Comparison of ENCODE assay signal across 1 cellular context in genomic region chr6:169800668-169801395, GRCh38.
TF ChIP-seq lines count a peak whose summit lies in the region.

No MANE protein-coding gene starts in this region.

TF ChIP-seq in HepG2, 621 proteins besides CTCF, POLR2A, EP300 and RAD21 (continued from another document and continues in another):
- TF ChIP-seq DMTF1 (CRISPR knock-in tag; IDR thresholded peaks at IDR 0.05) (no peak), KMT2B (CRISPR knock-in tag; IDR thresholded peaks at IDR 0.05) (peak; percentile 66; the same call in 1 of the 2 replicates), MED1 (CRISPR knock-in tag; IDR thresholded peaks at IDR 0.05) (peak; percentile 78), SOX6 (IDR thresholded peaks at IDR 0.05) (no peak), SOX6 (CRISPR knock-in tag; IDR thresholded peaks at IDR 0.05) (peak; percentile 91), SMYD3 (CRISPR knock-in tag; IDR thresholded peaks at IDR 0.05) (no peak), NONO (IDR thresholded peaks at IDR 0.05) (no peak), NONO (CRISPR knock-in tag; conservative IDR thresholded peaks at IDR 0.05) (peak; percentile 84), EEA1 (CRISPR knock-in tag; IDR thresholded peaks at IDR 0.05; ENCODE audit: borderline replicate concordance) (peak; percentile 53; the same call in 1 of the 2 replicates), ZNF768 (CRISPR knock-in tag; IDR thresholded peaks at IDR 0.05) (peak; percentile 60), ADNP (CRISPR knock-in tag; IDR thresholded peaks at IDR 0.05) (0 out of 2 replicates have a peak, but pooled peaks have one; percentile 19), PBX2 (CRISPR knock-in tag; IDR thresholded peaks at IDR 0.05) (no peak), ZNF598 (CRISPR knock-in tag; IDR thresholded peaks at IDR 0.05; ENCODE audit: borderline replicate concordance) (peak; percentile 36; the same call in 1 of the 2 replicates), HMGA1 (CRISPR knock-in tag; conservative IDR thresholded peaks at IDR 0.05) (no peak), TP53 (CRISPR knock-in tag; conservative IDR thresholded peaks at IDR 0.05) (0 out of 2 replicates have a peak, but pooled peaks have one; percentile 28), MEIS1 (CRISPR knock-in tag; IDR thresholded peaks at IDR 0.05; ENCODE audit: borderline replicate concordance) (peak; percentile 64), SIX1 (CRISPR knock-in tag; IDR thresholded peaks at IDR 0.05; ENCODE audit: borderline replicate concordance) (peak; percentile 92), YEATS4 (CRISPR knock-in tag; IDR thresholded peaks at IDR 0.05; ENCODE audit: borderline replicate concordance) (no peak; the same call in 1 of the 2 replicates), ZNF737 (CRISPR knock-in tag; IDR thresholded peaks at IDR 0.05; ENCODE audit: borderline replicate concordance) (peak; percentile 26; the same call in 1 of the 2 replicates), MTERF4 (CRISPR knock-in tag; IDR thresholded peaks at IDR 0.05) (peak; percentile 91; the same call in 1 of the 2 replicates), CENPBD1 (CRISPR knock-in tag; IDR thresholded peaks at IDR 0.05; ENCODE audit: borderline replicate concordance, low read depth) (no peak), LCORL (IDR thresholded peaks at IDR 0.05) (peak; percentile 72; the same call in 1 of the 2 replicates), LCORL (CRISPR knock-in tag; IDR thresholded peaks at IDR 0.05) (peak; percentile 33), SRSF4 (IDR thresholded peaks at IDR 0.05; ENCODE audit: low read depth, low read length, poor library complexity, severe bottlenecking) (no peak), ATF7 (IDR thresholded peaks at IDR 0.05) (no peak), ATF7 (CRISPR knock-in tag; IDR thresholded peaks at IDR 0.05) (peak; percentile 76; the same call in 1 of the 2 replicates), ZNF616 (CRISPR knock-in tag; IDR thresholded peaks at IDR 0.05; ENCODE audit: low read depth) (0 out of 2 replicates have a peak, but pooled peaks have one; percentile 24), ZNF12 (CRISPR knock-in tag; IDR thresholded peaks at IDR 0.05) (peak; percentile 73), FOXA1 (IDR thresholded peaks at IDR 0.05) (peak; percentile 53), FOXA1 (CRISPR knock-in tag; IDR thresholded peaks at IDR 0.05) (peak; percentile 96), ZFX (CRISPR knock-in tag; IDR thresholded peaks at IDR 0.05; ENCODE audit: low read depth) (peak; percentile 88), HNRNPLL (IDR thresholded peaks at IDR 0.05; ENCODE audit: low read depth, low read length, poor library complexity, severe bottlenecking) (peak; percentile 14), AHR (CRISPR knock-in tag; IDR thresholded peaks at IDR 0.05) (no peak; the same call in 1 of the 2 replicates), ZNF790 (CRISPR knock-in tag; IDR thresholded peaks at IDR 0.05; ENCODE audit: borderline replicate concordance) (no peak), MED8 (CRISPR knock-in tag; IDR thresholded peaks at IDR 0.05; ENCODE audit: insufficient replicate concordance) (peak; percentile 43), FUBP1 (CRISPR knock-in tag; IDR thresholded peaks at IDR 0.05; ENCODE audit: borderline replicate concordance) (peak; percentile 84; the same call in 1 of the 2 replicates), SUZ12 (IDR thresholded peaks at IDR 0.05; ENCODE audit: low read depth, low read length) (no peak), PCBP2 (optimal IDR thresholded peaks at IDR 0.05; ENCODE audit: low read depth, low read length, poor library complexity, severe bottlenecking) (no peak), SMAD9 (CRISPR knock-in tag; IDR thresholded peaks at IDR 0.05) (peak; percentile 92; the same call in 1 of the 2 replicates), MAX (IDR thresholded peaks at IDR 0.05) (peak; percentile 82), KDM6A (CRISPR knock-in tag; IDR thresholded peaks at IDR 0.05; ENCODE audit: low read depth) (peak; percentile 61), SCMH1 (CRISPR knock-in tag; IDR thresholded peaks at IDR 0.05; ENCODE audit: borderline replicate concordance) (no peak), TAF1 (CRISPR knock-in tag; IDR thresholded peaks at IDR 0.05) (peak; percentile 71; the same call in 1 of the 2 replicates), PRDM4 (CRISPR knock-in tag; IDR thresholded peaks at IDR 0.05; ENCODE audit: borderline replicate concordance) (no peak), IRF9 (CRISPR knock-in tag; IDR thresholded peaks at IDR 0.05; ENCODE audit: borderline replicate concordance) (peak; percentile 79; the same call in 1 of the 2 replicates), CEBPB (IDR thresholded peaks at IDR 0.05; ENCODE audit: borderline replicate concordance, low read depth, low read length) (no peak), PCBP1 (IDR thresholded peaks at IDR 0.05; ENCODE audit: borderline replicate concordance, low read depth, low read length) (no peak), MED13 (CRISPR knock-in tag; IDR thresholded peaks at IDR 0.05) (peak; percentile 79; the same call in 1 of the 2 replicates), ATF4 (CRISPR knock-in tag; IDR thresholded peaks at IDR 0.05) (0 out of 4 replicates have a peak, but pooled peaks of 1 of the 2 experiments have one; percentile 23), ZNF232 (CRISPR knock-in tag; IDR thresholded peaks at IDR 0.05; ENCODE audit: borderline replicate concordance) (no peak), SMC3 (IDR thresholded peaks at IDR 0.05; ENCODE audit: low read length) (peak; percentile 13; the same call in 1 of the 2 replicates), KLF13 (CRISPR knock-in tag; IDR thresholded peaks at IDR 0.05) (no peak), ZNF567 (CRISPR knock-in tag; IDR thresholded peaks at IDR 0.05; ENCODE audit: borderline replicate concordance) (peak; percentile 84; the same call in 1 of the 2 replicates), ARID5B (CRISPR knock-in tag; IDR thresholded peaks at IDR 0.05) (peak; percentile 85)
